In genomic region chr12:6828671-6829531, GRCh38 we compare ENCODE assay signal across 8 cellular contexts. TPM values are rescaled to one million over a fixed set of nuclear protein-coding genes. Genes with fewer than 3 reads are reported as not detected.
DNase-seq lines count a peak whose midpoint lies in the region; ATAC-seq and TF ChIP-seq lines count a peak whose summit lies in the region.

No MANE protein-coding gene starts in this region.

- H3K4me1 Mint-ChIP-seq in activated naive CD8-positive, alpha-beta T cell (ENCODE audit: low read depth), result peaks cover 18% of the 10 kb centered on the region

- peak overlapping the region; percentile 97 for H3K4me3 ChIP-seq in H7 (ENCODE audit: insufficient read depth, low read depth, low read length)
- peak overlapping the region; percentile 62 to 92 (median 78) for H3K4me3 ChIP-seq in heart left ventricle
- H3K4me3 ChIP-seq in prostate gland, result peak overlapping the region; percentile 66 to 75

- H3K27ac ChIP-seq in heart left ventricle (peak overlapping the region; percentile 65 to 92 (median 85)), prostate gland (peak overlapping the region; percentile 85)

- no peaks in the 10 kb centered on the region for H3K9me3 Mint-ChIP-seq in activated naive CD8-positive, alpha-beta T cell (ENCODE audit: low read depth)

- H3K4me1 ChIP-seq in heart left ventricle, result peaks cover 0 to 37% (median 17%) of the 10 kb centered on the region in 12 donors
- no peaks in the 10 kb centered on the region for H3K4me1 ChIP-seq in prostate gland (replicated peaks)

- no peaks in the 10 kb centered on the region for H3K36me3 Mint-ChIP-seq in activated naive CD8-positive, alpha-beta T cell

- no peak for TF ChIP-seq CTCF in heart left ventricle (IDR thresholded peaks at IDR 0.05)
- peak in 1 of 4 experiments; percentile 3 for TF ChIP-seq CTCF in prostate gland (IDR thresholded peaks at IDR 0.05)

- H3K9me3 ChIP-seq in heart left ventricle (no peaks in the 10 kb centered on the region), prostate gland (no peaks in the 10 kb centered on the region)

- peak; percentile 92 for DNase-seq in H7
- peak; percentile 77 for DNase-seq in OCI-M1 (lab: John Stamatoyannopoulos, UW)
- DNase-seq in heart left ventricle, result peak in 2 of 5 donors; percentile 36 to 58
- peak; percentile 46 for DNase-seq in prostate gland (ENCODE audit: low spot score)
- no peak for DNase-seq in SIG-M5 treated with dmso at 0.1 percent for 504 hours (lab: John Stamatoyannopoulos, UW; ENCODE audit: unreplicated experiment)

- WGBS in heart left ventricle, 4 donors, result 1% methylated on average over 60 to 89 of the region's 89 CpGs
- under 1% methylated on average over 89 of the region's 89 CpGs for WGBS in prostate gland

- no peak for TF ChIP-seq POLR2A in heart left ventricle (IDR thresholded peaks at IDR 0.05)
- TF ChIP-seq POLR2A in prostate gland (IDR thresholded peaks at IDR 0.05), result peak; percentile 23

- H3K27me3 ChIP-seq in H7 (ENCODE audit: control insufficient read depth, insufficient read depth, low read length) (peaks cover 32% of the 10 kb centered on the region), heart left ventricle (peaks cover 0 to 9% (median 0%) of the 10 kb centered on the region in 9 donors), prostate gland (replicated peaks; ENCODE audit: insufficient read depth) (no peaks in the 10 kb centered on the region)

- ATAC-seq in heart left ventricle (peak in 3 of 4 donors; percentile 8 to 31 (median 29)), GM21447 (IDR thresholded peaks at IDR 0.05; ENCODE audit: unreplicated experiment) (no peak), HG03175 (IDR thresholded peaks at IDR 0.05; ENCODE audit: unreplicated experiment) (no peak)

- H3K4me3 Mint-ChIP-seq in activated naive CD8-positive, alpha-beta T cell, result peak overlapping the region; percentile 85

- peak overlapping the region; percentile 78 for H3K27ac Mint-ChIP-seq in activated naive CD8-positive, alpha-beta T cell

- H3K36me3 ChIP-seq in H7 (replicated peaks; ENCODE audit: control insufficient read depth, insufficient read depth, low read length), result peaks cover 22% of the 10 kb centered on the region
- peaks cover 0 to 31% (median 0%) of the 10 kb centered on the region in 9 donors for H3K36me3 ChIP-seq in heart left ventricle
- peaks cover 0 to under 1% of the 10 kb centered on the region in 2 donors for H3K36me3 ChIP-seq in prostate gland

- peaks cover 16% of the 10 kb centered on the region for H3K27me3 Mint-ChIP-seq in activated naive CD8-positive, alpha-beta T cell

- intact Hi-C loops in heart left ventricle (cut with DNase I) (loop anchor here (5.0 to 10.0 kb wide), 5 partner anchors 54 to 214 kb away; partner anchors contain the start of genes MLF2 (in 6 of the 10) and LAG3 (in 1 of the 10)), prostate gland (cut with DNase I) (loop anchor here (5.0 kb wide), 3 partner anchors 62 to 212 kb away; partner anchors contain the start of genes MLF2 and PTMS)

RNA-seq across cellular contexts. Expression of gene P3H3, which starts 0.7 kb away (rescaled TPM):
- 38.0 and 46.9 TPM in 2 replicates for total RNA-seq in H7 (2014; rRNA removed; shearing (Covaris generic))
- 10 to 100 TPM in 7 of 9 donors, 1 to 10 TPM in 2; 4.2 to 26.7 (median 16.6) TPM for total RNA-seq in heart left ventricle
- polyA plus RNA-seq in heart left ventricle, result 10 to 100 TPM; 11.5 to 29.9 TPM
- total RNA-seq in prostate gland, result 10 to 100 TPM; 25.7 to 28.8 TPM

RNA-seq across cellular contexts. Expression of gene GPR162, which starts 7.3 kb away (rescaled TPM):
- 5.4 and 7.0 TPM in 2 replicates for total RNA-seq in H7 (2014; rRNA removed; shearing (Covaris generic))
- total RNA-seq in heart left ventricle (1 to 10 TPM; 1.8 to 5.2 (median 2.9) TPM), prostate gland (1 to 10 TPM; 4.3 to 4.4 TPM)
- 1 to 10 TPM; 4.4 to 7.7 TPM for polyA plus RNA-seq in heart left ventricle

RNA-seq across cellular contexts. Expression of gene GNB3, which starts 11.8 kb away (rescaled TPM):
- total RNA-seq in H7 (2014; rRNA removed; shearing (Covaris generic)), result 1.5 and 5.5 TPM in 2 replicates
- total RNA-seq in heart left ventricle (10 to 100 TPM in 2 of 9 donors, 1 to 10 TPM in 6, under 1 TPM in 1; 0.64 to 12.4 (median 6.2) TPM), prostate gland (1 to 10 TPM; 2.3 to 2.4 TPM)
- 1 to 10 TPM; 1.9 to 6.2 TPM for polyA plus RNA-seq in heart left ventricle

RNA-seq across cellular contexts. Expression of gene CDCA3, which starts 22.2 kb away (rescaled TPM):
- total RNA-seq in H7 (2014; rRNA removed; shearing (Covaris generic)), result 85.6 and 115 TPM in 2 replicates
- total RNA-seq in heart left ventricle, result 1 to 10 TPM in 1 of 9 donors, under 1 TPM in 7, not detected in 1; 0.44 to 8.3 (median 0.96) TPM
- polyA plus RNA-seq in heart left ventricle, result under 1 TPM; 0.42 to 0.65 TPM
- total RNA-seq in prostate gland, result 10 to 100 TPM in 1 of 2 donors, 1 to 10 TPM in 1; 1.7 to 16.2 TPM

RNA-seq across cellular contexts. Expression of gene USP5, which starts 23.0 kb away (rescaled TPM):
- total RNA-seq in H7 (2014; rRNA removed; shearing (Covaris generic)), result 103 and 112 TPM in 2 replicates
- total RNA-seq in heart left ventricle (10 to 100 TPM; 42.0 to 96.8 (median 61.6) TPM), prostate gland (10 to 100 TPM; 58.3 to 84.1 TPM)
- 10 to 100 TPM; 23.4 to 52.8 TPM for polyA plus RNA-seq in heart left ventricle

Comparison
In these comparisons a context has a peak if more than half of its experiments do, and no peak if none do; other contexts are left out.
1. ATAC-seq: peak in heart left ventricle (3 of 4); none in GM21447 (single experiment) and HG03175 (single experiment).
2. Peak in every context shown above with its lines, with median percentiles within 50 percentile points of each other: H3K4me3 ChIP-seq.